ENCODE assay signal across 22 cellular contexts in genomic region chr17:74040291-74040690, GRCh38.
DNase-seq lines count a peak whose midpoint lies in the region; ATAC-seq and TF ChIP-seq lines count a peak whose summit lies in the region.
"Had no signal": no experiment of that assay in that cellular context is flagged by ENCODE, and none has a peak within 500 bp of the region (broad histone marks: within the 10 kb centered on the region; RNA-seq: fewer than 3 reads in every experiment).

No MANE protein-coding gene starts in this region.

- DNase-seq in WERI-Rb-1 (peak; percentile 51), cerebellum (ENCODE audit: low spot score) (peak; percentile 43), HPDE6-E6E7 (ENCODE audit: extremely low spot score) (no peak), mammary epithelial cell (no peak)
- DNase-seq in activated CD8-positive, alpha-beta T cell treated with anti-CD3 and anti-CD28 coated beads, Interleukin-2, amount 10 ng/mL, durations not matched to agents 7 days and 5 days = no peak
- DNase-seq: 8988T; Caco-2; CD4-positive, CD25-positive, alpha-beta regulatory T cell; CD8-positive, alpha-beta memory T cell; DMS79; GF-D8; GM23248; H7; HFFc6; KBM-7 had no signal

- in situ Hi-C loops in mammary epithelial cell (cut with MboI; ENCODE audit: low sequenced_read_pairs in 2 of 2) = no loop called here

- WGBS in mammary epithelial cell (ENCODE audit: low coverage, missing lambda C conversion rate) = 94% methylated on average over 6 of the region's 9 CpGs

- no peak overlapping the region for H3K9ac ChIP-seq in BLaER1 treated with 17β-estradiol and CSF1 and Interleukin-3, amounts not matched to agents 10 nM and 100 nM
- H3K9ac ChIP-seq in mammary epithelial cell (ENCODE audit: insufficient read depth, low read length) = no peak overlapping the region
- H3K9ac ChIP-seq: GM23248 had no signal

- H3K9me3 Mint-ChIP-seq in activated CD8-positive, alpha-beta T cell treated with anti-CD3 and anti-CD28 coated beads, Interleukin-2, amount 10 ng/mL, durations not matched to agents 7 days and 5 days (ENCODE audit: insufficient read depth) = no peaks in the 10 kb centered on the region
- H3K9me3 Mint-ChIP-seq: CD4-positive, CD25-positive, alpha-beta regulatory T cell; CD8-positive, alpha-beta memory T cell; IgD-negative memory B cell had no signal

- H3K4me1 ChIP-seq in BLaER1 treated with 17β-estradiol and CSF1 and Interleukin-3, amounts not matched to agents 10 nM and 100 nM = peaks cover 20 to 40% (median 34%) of the 10 kb centered on the region in 10 experiments
- H3K4me1 ChIP-seq in mammary epithelial cell (ENCODE audit: insufficient read depth, low read length) = no peaks in the 10 kb centered on the region
- H3K4me1 ChIP-seq: Caco-2 had no signal

- no peaks in the 10 kb centered on the region for H3K79me2 ChIP-seq in mammary epithelial cell (ENCODE audit: insufficient read depth, low read length)

- no peak overlapping the region for H2AFZ ChIP-seq in mammary epithelial cell (ENCODE audit: low read depth, low read length)
- H2AFZ ChIP-seq: GM23248 had no signal

- POLR2A ChIA-PET in activated CD8-positive, alpha-beta T cell treated with anti-CD3 and anti-CD28 coated beads, Interleukin-2, amount 10 ng/mL, durations not matched to agents 7 days and 5 days (lab: Charles Lee) = no interaction called here

- no peaks in the 10 kb centered on the region for H4K20me1 ChIP-seq in BLaER1 treated with 17β-estradiol and CSF1 and Interleukin-3, amounts not matched to agents 10 nM and 100 nM
- H4K20me1 ChIP-seq in mammary epithelial cell (ENCODE audit: insufficient read depth, low read length) = no peaks in the 10 kb centered on the region

- no peak overlapping the region for H3K4me3 ChIP-seq in BLaER1 treated with 17β-estradiol and CSF1 and Interleukin-3, amounts not matched to agents 10 nM and 100 nM
- no peak overlapping the region for H3K4me3 ChIP-seq in WERI-Rb-1 (ENCODE audit: low read depth, low read length)
- H3K4me3 ChIP-seq in mammary epithelial cell (replicated peaks in 1 of 3; ENCODE audit: insufficient read depth in 1 of 3, low read depth in 2 of 3, low read length in 3 of 3) = no peak overlapping the region
- H3K4me3 ChIP-seq: GM23248 had no signal

- no peaks in the 10 kb centered on the region for H3K4me1 Mint-ChIP-seq in activated CD8-positive, alpha-beta T cell treated with anti-CD3 and anti-CD28 coated beads, Interleukin-2, amount 10 ng/mL, durations not matched to agents 7 days and 5 days (ENCODE audit: low read depth)
- H3K4me1 Mint-ChIP-seq: B cell; CD4-positive, CD25-positive, alpha-beta regulatory T cell; CD8-positive, alpha-beta memory T cell; IgD-negative memory B cell had no signal

- CTCF ChIA-PET in mammary epithelial cell (lab: Charles Lee; ENCODE audit: low non-redundant PET) = no interaction called here
- CTCF ChIA-PET in activated CD8-positive, alpha-beta T cell treated with anti-CD3 and anti-CD28 coated beads, Interleukin-2, amount 10 ng/mL, durations not matched to agents 7 days and 5 days (lab: Charles Lee) = no interaction called here

- no peak for TF ChIP-seq CTCF in WERI-Rb-1 (IDR thresholded peaks at IDR 0.05; ENCODE audit: low read depth, low read length)
- no peak for TF ChIP-seq CTCF in mammary epithelial cell (conservative IDR thresholded peaks at IDR 0.05 in 1 of 2, IDR thresholded peaks at IDR 0.05 in 1 of 2; ENCODE audit: extremely low read depth in 1 of 2, insufficient read depth in 1 of 2, low read depth in 1 of 2, low read length in 2 of 2)

- no peak overlapping the region for H3K27ac Mint-ChIP-seq in activated CD8-positive, alpha-beta T cell treated with anti-CD3 and anti-CD28 coated beads, Interleukin-2, amount 10 ng/mL, durations not matched to agents 7 days and 5 days
- H3K27ac Mint-ChIP-seq: B cell; CD4-positive, CD25-positive, alpha-beta regulatory T cell; CD8-positive, alpha-beta memory T cell; HFFc6; IgD-negative memory B cell had no signal

- peaks cover 2% of the 10 kb centered on the region for H3K27me3 Mint-ChIP-seq in activated CD8-positive, alpha-beta T cell treated with anti-CD3 and anti-CD28 coated beads, Interleukin-2, amount 10 ng/mL, durations not matched to agents 7 days and 5 days (ENCODE audit: low read depth)
- H3K27me3 Mint-ChIP-seq: B cell had no signal

- no peaks in the 10 kb centered on the region for H3K27me3 ChIP-seq in BLaER1 treated with 17β-estradiol and CSF1 and Interleukin-3, amounts not matched to agents 10 nM and 100 nM
- H3K27me3 ChIP-seq in WERI-Rb-1 (ENCODE audit: insufficient read depth, low read depth, severe bottlenecking) (no peaks in the 10 kb centered on the region), layer of hippocampus (ENCODE audit: control insufficient read depth, insufficient read depth, low read length) (no peaks in the 10 kb centered on the region), mammary epithelial cell (ENCODE audit: insufficient read depth, low read length) (no peaks in the 10 kb centered on the region)

- dilution Hi-C loops in mammary epithelial cell (cut with HindIII; ENCODE audit: low sequenced_read_pairs) = no loop called here

- peak overlapping the region in 6 of 11 experiments; percentile 22 to 81 (median 56); a peak in 2 of 22 replicates for H3K4me2 ChIP-seq in BLaER1 treated with 17β-estradiol and CSF1 and Interleukin-3, amounts not matched to agents 10 nM and 100 nM
- no peak overlapping the region for H3K4me2 ChIP-seq in mammary epithelial cell (ENCODE audit: insufficient read depth, low read depth, low read length)

- H3K27ac ChIP-seq in BLaER1 treated with 17β-estradiol and CSF1 and Interleukin-3, amounts not matched to agents 10 nM and 100 nM = no peak overlapping the region
- H3K27ac ChIP-seq in WERI-Rb-1 (peak overlapping the region; percentile 16), layer of hippocampus (ENCODE audit: low read depth, low read length) (peak overlapping the region; percentile 82), mammary epithelial cell (ENCODE audit: insufficient read depth, low read depth, low read length) (no peak overlapping the region)
- H3K27ac ChIP-seq: GM23248 had no signal

- intact Hi-C loops in mammary epithelial cell (cut with micrococcal nuclease) = no loop called here

- H3K36me3 Mint-ChIP-seq in activated CD8-positive, alpha-beta T cell treated with anti-CD3 and anti-CD28 coated beads, Interleukin-2, amount 10 ng/mL, durations not matched to agents 7 days and 5 days (ENCODE audit: low read depth) = no peaks in the 10 kb centered on the region
- H3K36me3 Mint-ChIP-seq: CD4-positive, CD25-positive, alpha-beta regulatory T cell; CD8-positive, alpha-beta memory T cell; IgD-negative memory B cell had no signal

- H3K36me3 ChIP-seq in BLaER1 treated with 17β-estradiol and CSF1 and Interleukin-3, amounts not matched to agents 10 nM and 100 nM = no peaks in the 10 kb centered on the region
- H3K36me3 ChIP-seq in WERI-Rb-1 (no peaks in the 10 kb centered on the region), mammary epithelial cell (ENCODE audit: insufficient read depth, low read length) (no peaks in the 10 kb centered on the region)

- no peak overlapping the region for H3K4me3 Mint-ChIP-seq in activated CD8-positive, alpha-beta T cell treated with anti-CD3 and anti-CD28 coated beads, Interleukin-2, amount 10 ng/mL, durations not matched to agents 7 days and 5 days
- H3K4me3 Mint-ChIP-seq: B cell; CD4-positive, CD25-positive, alpha-beta regulatory T cell; CD8-positive, alpha-beta memory T cell; HFFc6; IgD-negative memory B cell had no signal

- no TSS peak for BruUV-seq in mammary epithelial cell (replicated peaks; lab: Mats Ljungman, UMichigan)

- H3K9me3 ChIP-seq in BLaER1 treated with 17β-estradiol and CSF1 and Interleukin-3, amounts not matched to agents 10 nM and 100 nM (replicated peaks in 1 of 11) = no peaks in the 10 kb centered on the region
- H3K9me3 ChIP-seq in WERI-Rb-1 (ENCODE audit: severe bottlenecking) = no peaks in the 10 kb centered on the region
- H3K9me3 ChIP-seq in mammary epithelial cell (replicated peaks; ENCODE audit: insufficient read depth, low read length) = no peaks in the 10 kb centered on the region
- H3K9me3 ChIP-seq: Caco-2 had no signal

- ATAC-seq in HG02763 (IDR thresholded peaks at IDR 0.05; ENCODE audit: unreplicated experiment) = no peak
- ATAC-seq in activated CD8-positive, alpha-beta T cell treated with anti-CD3 and anti-CD28 coated beads, Interleukin-2, amount 10 ng/mL, durations not matched to agents 7 days and 5 days = no peak
- ATAC-seq: HCT116, HepG2 had no signal

Comparison
In these comparisons a context has a peak if more than half of its experiments do, and no peak if none do; other contexts are left out.
1. H3K27ac ChIP-seq: peak in WERI-Rb-1 (single experiment) and layer of hippocampus (single experiment); none in BLaER1 treated with 17β-estradiol and CSF1 and Interleukin-3, amounts not matched to agents 10 nM and 100 nM (0 of 11) and mammary epithelial cell (single experiment).
2. DNase-seq: peak in WERI-Rb-1 (single experiment) and cerebellum (single experiment); none in HPDE6-E6E7 (single experiment), mammary epithelial cell (single experiment) and activated CD8-positive, alpha-beta T cell treated with anti-CD3 and anti-CD28 coated beads, Interleukin-2, amount 10 ng/mL, durations not matched to agents 7 days and 5 days (single experiment).